In genomic region chr5:19044931-19045695, GRCh38 we compare ENCODE assay signal across 27 cellular contexts.
DNase-seq lines count a peak whose midpoint lies in the region; ATAC-seq and TF ChIP-seq lines count a peak whose summit lies in the region.
"Had no signal": no experiment of that assay in that cellular context is flagged by ENCODE, and none has a peak within 500 bp of the region (broad histone marks: within the 10 kb centered on the region; RNA-seq: fewer than 3 reads in every experiment).

No MANE protein-coding gene starts in this region.

- no peaks in the 10 kb centered on the region for H3K36me3 ChIP-seq in neural progenitor cell
- no peaks in the 10 kb centered on the region for H3K36me3 ChIP-seq in effector memory CD4-positive, alpha-beta T cell (ENCODE audit: control insufficient read depth, insufficient read depth, low read length)
- H3K36me3 ChIP-seq: gastroesophageal sphincter, left ventricle myocardium inferior had no signal

- peak overlapping the region; percentile 94 for H3K27ac Mint-ChIP-seq in neural progenitor cell
- H3K27ac Mint-ChIP-seq: activated T-cell treated with anti-CD3 and anti-CD28 coated beads, Interleukin-2, amount 50 U/mL, for 72 hours; CD8-positive, alpha-beta T cell; mesothelial cell of epicardium; naive thymus-derived CD4-positive, alpha-beta T cell had no signal

- H3K9ac ChIP-seq in neural progenitor cell = no peak overlapping the region

- H4K20me1 ChIP-seq in neural progenitor cell (ENCODE audit: low read depth) = no peaks in the 10 kb centered on the region

- peaks cover 3% of the 10 kb centered on the region for H3K27me3 Mint-ChIP-seq in neural progenitor cell (ENCODE audit: insufficient read depth, low read depth)
- H3K27me3 Mint-ChIP-seq: naive thymus-derived CD4-positive, alpha-beta T cell had no signal

- TF ChIP-seq CTCF in neural progenitor cell (IDR thresholded peaks at IDR 0.05) = no peak

- H3K27ac ChIP-seq in neural progenitor cell = no peak overlapping the region
- no peak overlapping the region for H3K27ac ChIP-seq in effector memory CD4-positive, alpha-beta T cell (ENCODE audit: insufficient read depth, low read length, poor library complexity, severe bottlenecking)
- H3K27ac ChIP-seq: gastroesophageal sphincter, left ventricle myocardium inferior, SK-N-MC had no signal

- peaks cover 6% of the 10 kb centered on the region for H3K9me3 Mint-ChIP-seq in neural progenitor cell

- H3K79me2 ChIP-seq in neural progenitor cell (ENCODE audit: low read depth) = no peaks in the 10 kb centered on the region

- no peak overlapping the region for H2AFZ ChIP-seq in neural progenitor cell (replicated peaks)

- H3K27me3 ChIP-seq in neural progenitor cell = no peaks in the 10 kb centered on the region
- no peaks in the 10 kb centered on the region for H3K27me3 ChIP-seq in effector memory CD4-positive, alpha-beta T cell (replicated peaks; ENCODE audit: control insufficient read depth, insufficient read depth, low read length, poor library complexity, severe bottlenecking)
- H3K27me3 ChIP-seq: gastroesophageal sphincter had no signal

- H3K4me1 Mint-ChIP-seq in neural progenitor cell = peaks cover 44% of the 10 kb centered on the region
- H3K4me1 Mint-ChIP-seq: naive thymus-derived CD4-positive, alpha-beta T cell had no signal

- peaks cover 10% of the 10 kb centered on the region for H3K4me1 ChIP-seq in neural progenitor cell
- H3K4me1 ChIP-seq in effector memory CD4-positive, alpha-beta T cell (ENCODE audit: control insufficient read depth, insufficient read depth, low read length, poor library complexity, severe bottlenecking) = no peaks in the 10 kb centered on the region
- H3K4me1 ChIP-seq: gastroesophageal sphincter, left ventricle myocardium inferior had no signal

- ATAC-seq in HG03432 (IDR thresholded peaks at IDR 0.05; ENCODE audit: unreplicated experiment) = no peak
- ATAC-seq: activated T-cell treated with anti-CD3 and anti-CD28 coated beads, Interleukin-2, amount 50 U/mL, for 72 hours; CD8-positive, alpha-beta T cell; gastroesophageal sphincter; GM12878; naive thymus-derived CD4-positive, alpha-beta T cell had no signal

- peaks cover 2% of the 10 kb centered on the region for H3K36me3 Mint-ChIP-seq in neural progenitor cell
- H3K36me3 Mint-ChIP-seq: CD8-positive, alpha-beta T cell; mesothelial cell of epicardium; naive thymus-derived CD4-positive, alpha-beta T cell had no signal

- no peaks in the 10 kb centered on the region for H3K9me3 ChIP-seq in neural progenitor cell (ENCODE audit: low read depth)
- H3K9me3 ChIP-seq in effector memory CD4-positive, alpha-beta T cell (ENCODE audit: control insufficient read depth, low read length) = no peaks in the 10 kb centered on the region
- H3K9me3 ChIP-seq: gastroesophageal sphincter had no signal

- H3K4me3 Mint-ChIP-seq in neural progenitor cell = peak overlapping the region; percentile 11
- H3K4me3 Mint-ChIP-seq: activated T-cell treated with anti-CD3 and anti-CD28 coated beads, Interleukin-2, amount 50 U/mL, for 72 hours; CD8-positive, alpha-beta T cell; mesothelial cell of epicardium; naive thymus-derived CD4-positive, alpha-beta T cell had no signal

- DNase-seq in DMS53 (lab: John Stamatoyannopoulos, UW) (peak; percentile 26), DMS53 treated with DMSO at 0.1 percent for 48 hours (lab: John Stamatoyannopoulos, UW; ENCODE audit: unreplicated experiment) (no peak), NCI-H2029 treated with DMSO at 0.1 percent for 48 hours (lab: John Stamatoyannopoulos, UW) (peak; percentile 12), SHP77 treated with DMSO at 0.1 percent for 48 hours (lab: John Stamatoyannopoulos, UW) (peak; percentile 72), neural progenitor cell (ENCODE audit: low spot score) (no peak), hepatic stellate cell (ENCODE audit: low spot score) (no peak)
- no peak for DNase-seq in effector memory CD4-positive, alpha-beta T cell
- DNase-seq: activated CD4-positive, alpha-beta T cell treated with anti-CD3 and anti-CD28 coated beads for 48 hours; activated naive CD4-positive, alpha-beta T cell treated with Interleukin-2 at 50 U/mL for 16 hours; activated T-cell treated with anti-CD3 and anti-CD28 coated beads, Interleukin-2, amount 50 U/mL, for 72 hours; AML-193; amniotic stem cell; CD8-positive, alpha-beta T cell; HCEC 1CT; hypothalamus; IMR-90; left ventricle myocardium inferior; naive thymus-derived CD4-positive, alpha-beta T cell; NCI-H1417 treated with DMSO at 0.1 percent for 48 hours; NCI-H226; small intestine; stimulated activated CD4-positive, alpha-beta T cell treated with anti-CD3 and anti-CD28 coated beads, Interleukin-1b, Interleukin-23, amount 100 ng/mL, for 48 hours had no signal

- peaks cover 6% of the 10 kb centered on the region for H3F3A ChIP-seq in neural progenitor cell (ENCODE audit: low read depth)

- no peak overlapping the region for H3K4me3 ChIP-seq in neural progenitor cell
- no peak overlapping the region for H3K4me3 ChIP-seq in effector memory CD4-positive, alpha-beta T cell (ENCODE audit: insufficient read depth, low read depth, low read length, poor library complexity, severe bottlenecking)
- H3K4me3 ChIP-seq: gastroesophageal sphincter, GM12878, left ventricle myocardium inferior, SK-N-MC had no signal

- H3K4me2 ChIP-seq in neural progenitor cell = no peak overlapping the region

Comparison
In these comparisons a context has a peak if more than half of its experiments do, and no peak if none do; other contexts are left out.
1. DNase-seq: peak in DMS53 (single experiment), NCI-H2029 treated with DMSO at 0.1 percent for 48 hours (single experiment) and SHP77 treated with DMSO at 0.1 percent for 48 hours (single experiment); none in DMS53 treated with DMSO at 0.1 percent for 48 hours (single experiment), neural progenitor cell (single experiment), effector memory CD4-positive, alpha-beta T cell (0 of 3) and hepatic stellate cell (single experiment).